18 cellular contexts compared by ENCODE assay signal in the genomic region with DNA sequence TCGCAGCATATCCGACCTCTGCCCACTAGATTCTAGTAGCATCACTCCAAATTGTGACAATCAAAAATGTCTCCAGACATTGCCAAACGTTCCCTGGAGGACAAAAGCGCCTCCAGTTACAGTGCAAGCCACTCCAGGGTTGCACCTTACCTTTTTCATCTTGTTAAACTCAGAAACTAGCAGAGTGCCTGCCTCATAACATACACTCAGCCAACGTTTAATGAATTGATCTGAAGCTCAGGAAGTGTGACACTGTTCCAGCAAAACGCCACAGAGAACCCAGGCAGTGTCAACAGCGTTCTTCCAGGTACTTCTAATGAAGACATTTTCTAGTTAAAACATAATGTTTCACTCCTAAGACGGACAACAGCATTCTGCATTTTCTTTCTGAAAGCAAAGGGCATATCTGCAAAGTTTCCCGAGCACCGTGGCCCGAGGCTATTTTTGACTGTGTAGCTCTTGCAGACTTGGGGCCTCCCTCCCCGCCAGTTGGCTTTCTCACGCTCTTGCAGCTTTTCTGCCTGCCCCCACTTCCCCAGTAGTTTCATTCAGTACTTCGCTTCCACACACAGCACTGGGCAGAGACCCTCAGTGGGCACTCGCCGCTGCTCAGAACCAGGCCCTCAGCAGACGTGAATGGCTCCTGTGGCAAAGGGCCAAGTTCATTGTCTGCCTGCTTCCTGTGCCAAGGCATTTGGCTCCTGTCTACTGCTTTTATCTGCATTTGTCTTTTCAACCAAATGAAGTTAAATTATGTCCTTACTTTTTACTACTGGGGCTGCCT.
A peak's percentile ranks its signal among the peaks of the same experiment; 100 is the strongest.
DNase-seq lines count a peak whose midpoint lies in the region; ATAC-seq and TF ChIP-seq lines count a peak whose summit lies in the region.
"Had no signal": no experiment of that assay in that cellular context is flagged by ENCODE, and none has a peak within 500 bp of the region (broad histone marks: within the 10 kb centered on the region; RNA-seq: fewer than 3 reads in every experiment).

No MANE protein-coding gene starts in this region.

- H3K14ac ChIP-seq in trophoblast cell (ENCODE audit: low read length), result peak overlapping the region; percentile 85

- peak overlapping the region; percentile 95 for H3K18ac ChIP-seq in trophoblast cell (ENCODE audit: low read length)

- H2BK120ac ChIP-seq in trophoblast cell (ENCODE audit: insufficient read depth, low read length, poor library complexity), result peak overlapping the region; percentile 84

- ATAC-seq in foreskin keratinocyte (peak; percentile 46), HG02884 (IDR thresholded peaks at IDR 0.05; ENCODE audit: unreplicated experiment) (no peak), HG03521 (IDR thresholded peaks at IDR 0.05; ENCODE audit: unreplicated experiment) (no peak)
- ATAC-seq: stimulated activated effector memory CD8-positive, alpha-beta T cell treated with anti-CD3 and anti-CD28 coated beads, Interleukin-12 subunit alpha, Interleukin-12 subunit beta, amount 100 ng/mL, for 72 hours had no signal

- peak overlapping the region; percentile 16 for H2AK5ac ChIP-seq in trophoblast cell (ENCODE audit: low read length)

- no peaks in the 10 kb centered on the region for H3K36me3 ChIP-seq in SK-N-MC (ENCODE audit: insufficient read depth, low read length)
- H3K36me3 ChIP-seq in trophoblast cell (ENCODE audit: control insufficient read depth in 1 of 2, insufficient read depth in 2 of 2, low read length in 2 of 2), result no peaks in the 10 kb centered on the region

- H3K79me2 ChIP-seq in trophoblast cell (ENCODE audit: control insufficient read depth, insufficient read depth, low read length, poor library complexity), result no peaks in the 10 kb centered on the region
- H3K79me2 ChIP-seq: parathyroid adenoma had no signal

- no peak overlapping the region for H3K9ac ChIP-seq in SK-N-MC (ENCODE audit: insufficient read length)
- no peak overlapping the region for H3K9ac ChIP-seq in trophoblast cell (ENCODE audit: low read length)
- H3K9ac ChIP-seq: parathyroid adenoma had no signal

- peak overlapping the region; percentile 57 for H2AFZ ChIP-seq in trophoblast cell (ENCODE audit: insufficient read depth, low read length, poor library complexity)
- H2AFZ ChIP-seq: parathyroid adenoma had no signal

- TF ChIP-seq CTCF in foreskin keratinocyte (conservative IDR thresholded peaks at IDR 0.05), result no peak

- peak overlapping the region; percentile 53 for H2BK5ac ChIP-seq in trophoblast cell (ENCODE audit: low read depth, low read length, poor library complexity)

- H3K27me3 ChIP-seq in foreskin keratinocyte, result peaks cover 6% of the 10 kb centered on the region
- no peaks in the 10 kb centered on the region for H3K27me3 ChIP-seq in trophoblast cell (ENCODE audit: insufficient read depth, low read length)

- H3K9me3 ChIP-seq in SK-N-MC (ENCODE audit: low read depth, low read length) (no peaks in the 10 kb centered on the region), trophoblast cell (ENCODE audit: insufficient read depth, low read depth, low read length) (no peaks in the 10 kb centered on the region)

- peak overlapping the region; percentile 95 for H4K91ac ChIP-seq in trophoblast cell (ENCODE audit: low read depth, low read length)

- no peak overlapping the region for H3K23ac ChIP-seq in trophoblast cell (ENCODE audit: low read length)

- H4K12ac ChIP-seq in trophoblast cell (ENCODE audit: low read depth, low read length), result no peak overlapping the region

- H3K4me3 ChIP-seq in SK-N-MC, result peak overlapping the region; percentile 68
- no peak overlapping the region for H3K4me3 ChIP-seq in trophoblast cell (ENCODE audit: low read depth, low read length)

- peak overlapping the region; percentile 31 for H4K8ac ChIP-seq in trophoblast cell (ENCODE audit: low read depth, low read length)

- peak overlapping the region; percentile 91 for H2BK12ac ChIP-seq in trophoblast cell (ENCODE audit: low read length)

- H3K4me2 ChIP-seq in trophoblast cell (ENCODE audit: low read length), result no peak overlapping the region

- in situ Hi-C loops in G401 (cut with HindIII; ENCODE audit: low sequenced_read_pairs), result no loop called here

- no peaks in the 10 kb centered on the region for H3K4me1 ChIP-seq in foreskin keratinocyte
- peaks cover 8 to 12% of the 10 kb centered on the region in 2 experiments for H3K4me1 ChIP-seq in trophoblast cell (ENCODE audit: control insufficient read depth in 1 of 2, insufficient read depth in 2 of 2, low read length in 2 of 2)
- H3K4me1 ChIP-seq: parathyroid adenoma had no signal

- DNase-seq in G401 (ENCODE audit: low spot score) (peak; percentile 37), SK-N-MC (ENCODE audit: low read depth, low spot score) (peak; percentile 57), foreskin keratinocyte (no peak), trophoblast cell (peak in 1 of 2 donors; percentile 34), NCI-H146 (lab: John Stamatoyannopoulos, UW) (no peak), GM19238 (ENCODE audit: insufficient read length, low spot score) (no peak)
- DNase-seq: activated CD4-positive, alpha-beta T cell treated with anti-CD3 and anti-CD28 coated beads, Interleukin-2, amount 50 U/mL, for 4 hours; AML-193; DND-41; H9; IMR-90; mesendoderm; stimulated activated CD4-positive, alpha-beta T cell treated with anti-CD3 and anti-CD28 coated beads, Interleukin-2, amount 100 ng/mL, for 24 hours; T-helper 2 cell had no signal

- no CpG with 5 or more reads among the region's 17 CpGs for WGBS in trophoblast cell (ENCODE audit: extremely low coverage, insufficient coverage, insufficient read length)

- H3K27ac ChIP-seq in SK-N-MC (peak overlapping the region; percentile 84), foreskin keratinocyte (no peak overlapping the region), trophoblast cell (ENCODE audit: low read depth, low read length) (peak overlapping the region; percentile 73)
- H3K27ac ChIP-seq: parathyroid adenoma had no signal

- H3K79me1 ChIP-seq in trophoblast cell (ENCODE audit: low read length), result peaks cover 33% of the 10 kb centered on the region

- peak overlapping the region; percentile 65 for H3K4ac ChIP-seq in trophoblast cell (ENCODE audit: low read depth, low read length)

Comparison
In these comparisons a context has a peak if more than half of its experiments do, and no peak if none do; other contexts are left out.
1. DNase-seq: peak in G401 (single experiment) and SK-N-MC (single experiment); none in foreskin keratinocyte (0 of 2), NCI-H146 (single experiment) and GM19238 (single experiment).